In the genomic region with DNA sequence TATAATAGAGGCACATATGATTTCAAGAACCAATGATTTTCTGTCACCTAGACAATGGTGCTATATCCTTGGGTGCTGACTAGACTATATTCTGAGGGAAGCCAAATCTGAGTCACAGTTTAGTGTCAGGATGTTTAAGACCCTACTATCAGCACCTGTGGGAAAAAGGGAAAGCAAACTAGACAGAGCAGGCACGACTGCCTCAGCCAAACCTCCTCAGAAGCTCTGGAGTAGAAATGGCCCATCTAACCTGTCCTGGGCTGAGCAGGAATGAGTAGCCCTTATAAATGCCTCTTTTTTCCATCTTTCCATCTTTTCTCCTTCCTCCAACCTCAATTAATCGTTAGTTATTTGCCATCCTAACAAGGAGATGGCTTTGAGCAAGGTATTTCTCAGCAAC, we compare ENCODE assay signal across 2 cellular contexts.
TF ChIP-seq lines count a peak whose summit lies in the region.

No MANE protein-coding gene starts in this region.

TF ChIP-seq in GM23338, 12 proteins besides CTCF, POLR2A, EP300 and RAD21 (continues in another document):
- no peak for TF ChIP-seq ZNF462 (CRISPR knock-in tag; IDR thresholded peaks at IDR 0.05)
- TF ChIP-seq STAT1 (IDR thresholded peaks at IDR 0.05; ENCODE audit: unreplicated experiment) = no peak
- no peak for TF ChIP-seq POLR2AphosphoS5 (IDR thresholded peaks at IDR 0.05; ENCODE audit: low read depth)
- TF ChIP-seq ZNF114 (CRISPR knock-in tag; IDR thresholded peaks at IDR 0.05) = no peak
- TF ChIP-seq EZH2 (IDR thresholded peaks at IDR 0.05; ENCODE audit: low read depth, unreplicated experiment) = no peak
- no peak for TF ChIP-seq EZH2phosphoT487 (IDR thresholded peaks at IDR 0.05; ENCODE audit: unreplicated experiment)
- TF ChIP-seq, protein P1, sequence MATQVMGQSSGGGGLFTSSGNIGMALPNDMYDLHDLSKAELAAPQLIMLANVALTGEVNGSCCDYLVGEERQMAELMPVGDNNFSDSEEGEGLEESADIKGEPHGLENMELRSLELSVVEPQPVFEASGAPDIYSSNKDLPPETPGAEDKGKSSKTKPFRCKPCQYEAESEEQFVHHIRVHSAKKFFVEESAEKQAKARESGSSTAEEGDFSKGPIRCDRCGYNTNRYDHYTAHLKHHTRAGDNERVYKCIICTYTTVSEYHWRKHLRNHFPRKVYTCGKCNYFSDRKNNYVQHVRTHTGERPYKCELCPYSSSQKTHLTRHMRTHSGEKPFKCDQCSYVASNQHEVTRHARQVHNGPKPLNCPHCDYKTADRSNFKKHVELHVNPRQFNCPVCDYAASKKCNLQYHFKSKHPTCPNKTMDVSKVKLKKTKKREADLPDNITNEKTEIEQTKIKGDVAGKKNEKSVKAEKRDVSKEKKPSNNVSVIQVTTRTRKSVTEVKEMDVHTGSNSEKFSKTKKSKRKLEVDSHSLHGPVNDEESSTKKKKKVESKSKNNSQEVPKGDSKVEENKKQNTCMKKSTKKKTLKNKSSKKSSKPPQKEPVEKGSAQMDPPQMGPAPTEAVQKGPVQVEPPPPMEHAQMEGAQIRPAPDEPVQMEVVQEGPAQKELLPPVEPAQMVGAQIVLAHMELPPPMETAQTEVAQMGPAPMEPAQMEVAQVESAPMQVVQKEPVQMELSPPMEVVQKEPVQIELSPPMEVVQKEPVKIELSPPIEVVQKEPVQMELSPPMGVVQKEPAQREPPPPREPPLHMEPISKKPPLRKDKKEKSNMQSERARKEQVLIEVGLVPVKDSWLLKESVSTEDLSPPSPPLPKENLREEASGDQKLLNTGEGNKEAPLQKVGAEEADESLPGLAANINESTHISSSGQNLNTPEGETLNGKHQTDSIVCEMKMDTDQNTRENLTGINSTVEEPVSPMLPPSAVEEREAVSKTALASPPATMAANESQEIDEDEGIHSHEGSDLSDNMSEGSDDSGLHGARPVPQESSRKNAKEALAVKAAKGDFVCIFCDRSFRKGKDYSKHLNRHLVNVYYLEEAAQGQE (IDR thresholded peaks at IDR 0.05; ENCODE audit: unreplicated experiment) = no peak
- no peak for TF ChIP-seq ZNF331 (CRISPR knock-in tag; IDR thresholded peaks at IDR 0.05; ENCODE audit: low read depth)
- TF ChIP-seq ETS1 (IDR thresholded peaks at IDR 0.05) = no peak
- no peak for TF ChIP-seq JUNB (IDR thresholded peaks at IDR 0.05; ENCODE audit: unreplicated experiment)

TF ChIP-seq in SK-N-SH, 30 proteins besides CTCF, POLR2A, EP300 and RAD21 (continued from another document):
- TF ChIP-seq ZBTB33 (IDR thresholded peaks at IDR 0.05; ENCODE audit: borderline replicate concordance, low read depth) (no peak), RXRA (IDR thresholded peaks at IDR 0.05; ENCODE audit: borderline replicate concordance, low read depth) (no peak), POLR2AphosphoS5 (IDR thresholded peaks at IDR 0.05; ENCODE audit: low read depth, low read length) (no peak), ELF1 (IDR thresholded peaks at IDR 0.05) (no peak), MXI1 (IDR thresholded peaks at IDR 0.05; ENCODE audit: low read depth, low read length) (no peak), MEF2A (IDR thresholded peaks at IDR 0.05; ENCODE audit: borderline replicate concordance, low read depth) (no peak), FOXJ3 (CRISPR knock-in tag; IDR thresholded peaks at IDR 0.05) (no peak), CHD2 (IDR thresholded peaks at IDR 0.05; ENCODE audit: low read length, partially characterized antibody) (no peak), FOSL2 (IDR thresholded peaks at IDR 0.05; ENCODE audit: borderline replicate concordance, low read depth) (no peak), MAX (IDR thresholded peaks at IDR 0.05; ENCODE audit: low read depth) (no peak), TAF1 (IDR thresholded peaks at IDR 0.05; ENCODE audit: borderline replicate concordance, low read depth, low read length) (no peak), SMC3 (IDR thresholded peaks at IDR 0.05; ENCODE audit: low read depth, low read length) (no peak), RCOR1 (IDR thresholded peaks at IDR 0.05; ENCODE audit: low read length) (no peak), FOXM1 (IDR thresholded peaks at IDR 0.05; ENCODE audit: low read depth) (no peak)
- TF ChIP-seq, protein P1 (IDR thresholded peaks at IDR 0.05; ENCODE audit: low read depth, low read length) = no peak
